Comparison of ENCODE assay signal across 9 cellular contexts in genomic region chr1:33152685-33153432, GRCh38. TPM values are rescaled to one million over a fixed set of nuclear protein-coding genes. Genes with fewer than 3 reads are reported as not detected.
DNase-seq lines count a peak whose midpoint lies in the region; ATAC-seq and TF ChIP-seq lines count a peak whose summit lies in the region.
"Had no signal": no experiment of that assay in that cellular context is flagged by ENCODE, and none has a peak within 500 bp of the region (broad histone marks: within the 10 kb centered on the region; RNA-seq: fewer than 3 reads in every experiment).

No MANE protein-coding gene starts in this region.

- H3K79me1 ChIP-seq in neuronal stem cell (ENCODE audit: low read depth, low read length), result no peaks in the 10 kb centered on the region

- no peaks in the 10 kb centered on the region for H3K9me3 Mint-ChIP-seq in activated CD4-positive, alpha-beta T cell treated with anti-CD3 and anti-CD28 coated beads, Interleukin-2, amount 10 ng/mL, durations not matched to agents 24 days and 14 days

- DNase-seq in DND-41, result peak; percentile 89
- DNase-seq in NCI-H2196 treated with DMSO at 0.1 percent for 48 hours (lab: John Stamatoyannopoulos, UW; ENCODE audit: unreplicated experiment), result peak; percentile 35
- DNase-seq in neuronal stem cell (ENCODE audit: low spot score), result no peak
- DNase-seq in activated CD4-positive, alpha-beta T cell treated with anti-CD3 and anti-CD28 coated beads, Interleukin-2, amount 10 ng/mL, durations not matched to agents 24 days and 14 days, result no peak
- DNase-seq in cortex of kidney (lab: John Stamatoyannopoulos, UW), result no peak
- DNase-seq: activated effector memory CD4-positive, alpha-beta T cell treated with Interleukin-2 at 50 U/mL for 16 hours had no signal

- no peaks in the 10 kb centered on the region for H3K36me3 Mint-ChIP-seq in activated CD4-positive, alpha-beta T cell treated with anti-CD3 and anti-CD28 coated beads, Interleukin-2, amount 10 ng/mL, durations not matched to agents 24 days and 14 days (ENCODE audit: low read depth)

- no peak overlapping the region for H4K8ac ChIP-seq in neuronal stem cell (ENCODE audit: low read depth, low read length)

- H3K18ac ChIP-seq in neuronal stem cell (ENCODE audit: low read length), result peak overlapping the region; percentile 63

- ATAC-seq in DND-41 (ENCODE audit: insufficient read depth, low read depth) (peak; percentile 99), HG03159 (IDR thresholded peaks at IDR 0.05; ENCODE audit: unreplicated experiment) (no peak), GM21717 (IDR thresholded peaks at IDR 0.05; ENCODE audit: unreplicated experiment) (no peak)

- no peaks in the 10 kb centered on the region for H3K27me3 Mint-ChIP-seq in activated CD4-positive, alpha-beta T cell treated with anti-CD3 and anti-CD28 coated beads, Interleukin-2, amount 10 ng/mL, durations not matched to agents 24 days and 14 days

- peaks cover 3% of the 10 kb centered on the region for H3K4me1 Mint-ChIP-seq in activated CD4-positive, alpha-beta T cell treated with anti-CD3 and anti-CD28 coated beads, Interleukin-2, amount 10 ng/mL, durations not matched to agents 24 days and 14 days

- H2BK15ac ChIP-seq in neuronal stem cell (ENCODE audit: low read length), result peak overlapping the region; percentile 6

- H3K4me1 ChIP-seq in DND-41 (ENCODE audit: insufficient read depth, low read length) (peaks cover 19% of the 10 kb centered on the region), esophagus (ENCODE audit: control insufficient read depth in 2 of 2, insufficient read depth in 2 of 2, low read length in 1 of 2) (peaks cover 5 to 40% of the 10 kb centered on the region in 2 donors), neuronal stem cell (ENCODE audit: control insufficient read depth in 2 of 2, insufficient read depth in 1 of 2, low read depth in 1 of 2, low read length in 2 of 2) (peaks cover 35 to 36% of the 10 kb centered on the region in 2 donors)

- no peak overlapping the region for H2BK5ac ChIP-seq in neuronal stem cell (ENCODE audit: low read length)

- no peak overlapping the region for H2AFZ ChIP-seq in DND-41 (ENCODE audit: low read depth, low read length)
- no peak overlapping the region for H2AFZ ChIP-seq in neuronal stem cell (ENCODE audit: low read length)

- 59 to 66% methylated on average over 2 of the region's 2 CpGs for WGBS in esophagus, 2 donors
- no CpG with 5 or more reads among the region's 2 CpGs for WGBS in neuronal stem cell (ENCODE audit: extremely low coverage in 2 of 2, insufficient read length in 2 of 2, insufficient replicate concordance in 1 of 2), 2 donors

- H3K4me3 Mint-ChIP-seq in activated CD4-positive, alpha-beta T cell treated with anti-CD3 and anti-CD28 coated beads, Interleukin-2, amount 10 ng/mL, durations not matched to agents 24 days and 14 days, result no peak overlapping the region

- TF ChIP-seq CTCF in DND-41 (IDR thresholded peaks at IDR 0.05; ENCODE audit: borderline replicate concordance, extremely low read depth, low read length, poor library complexity, severe bottlenecking), result no peak

- H4K20me1 ChIP-seq in DND-41 (ENCODE audit: insufficient read depth, low read length), result peaks cover 3% of the 10 kb centered on the region; the same call in 1 of the 2 replicates

- H3K9ac ChIP-seq in DND-41 (ENCODE audit: low read depth, low read length) (peak overlapping the region; percentile 27), neuronal stem cell (ENCODE audit: low read depth, low read length, poor library complexity) (no peak overlapping the region)

- no peaks in the 10 kb centered on the region for H3K79me2 ChIP-seq in DND-41 (ENCODE audit: insufficient read depth, low read length)

- no peak overlapping the region for H2BK12ac ChIP-seq in neuronal stem cell (ENCODE audit: low read length)

- no peak overlapping the region for H3K14ac ChIP-seq in neuronal stem cell (ENCODE audit: low read length)

- H2AK5ac ChIP-seq in neuronal stem cell (ENCODE audit: low read depth, low read length), result peak overlapping the region; percentile 23

- H3K27ac ChIP-seq in DND-41 (ENCODE audit: low read length) (peak overlapping the region; percentile 82), esophagus (ENCODE audit: low read depth in 2 of 2, low read length in 1 of 2) (peak overlapping the region; percentile 38 to 40), neuronal stem cell (replicated peaks; ENCODE audit: low read length) (peak overlapping the region; percentile 46)

- no peak overlapping the region for H3K4me3 ChIP-seq in DND-41 (ENCODE audit: low read depth in 1 of 2, low read length in 2 of 2)
- no peak overlapping the region for H3K4me3 ChIP-seq in esophagus (ENCODE audit: low read depth in 1 of 2, low read length in 2 of 2)
- H3K4me3 ChIP-seq in neuronal stem cell (ENCODE audit: low read length in 2 of 2), result no peak overlapping the region

- H3K27me3 ChIP-seq in DND-41 (ENCODE audit: insufficient read depth, low read length, poor library complexity), result no peaks in the 10 kb centered on the region
- H3K27me3 ChIP-seq in esophagus (ENCODE audit: control insufficient read depth in 1 of 2, insufficient read depth in 2 of 2, low read length in 2 of 2), result no peaks in the 10 kb centered on the region
- H3K27me3 ChIP-seq in neuronal stem cell (ENCODE audit: control insufficient read depth in 3 of 3, insufficient read depth in 3 of 3, low read depth in 1 of 3, low read length in 3 of 3), result no peaks in the 10 kb centered on the region

- no peak overlapping the region for H3K23ac ChIP-seq in neuronal stem cell (ENCODE audit: low read depth, low read length, poor library complexity)

- H4K91ac ChIP-seq in neuronal stem cell (ENCODE audit: low read depth, low read length, poor library complexity), result no peak overlapping the region

- H3K4me2 ChIP-seq in DND-41 (ENCODE audit: insufficient read depth, low read length) (peak overlapping the region; percentile 28; the same call in 1 of the 2 replicates), neuronal stem cell (ENCODE audit: insufficient read depth, low read length, poor library complexity, severe bottlenecking) (no peak overlapping the region)

- H2BK120ac ChIP-seq in neuronal stem cell (ENCODE audit: low read depth, low read length), result no peak overlapping the region

- no peak overlapping the region for H3K27ac Mint-ChIP-seq in activated CD4-positive, alpha-beta T cell treated with anti-CD3 and anti-CD28 coated beads, Interleukin-2, amount 10 ng/mL, durations not matched to agents 24 days and 14 days

- intact Hi-C loops in activated CD4-positive, alpha-beta T cell treated with anti-CD3 and anti-CD28 coated beads, Interleukin-2, amount 10 ng/mL, durations not matched to agents 24 days and 14 days (cut with micrococcal nuclease), result no loop called here

- H3K36me3 ChIP-seq in DND-41 (ENCODE audit: insufficient read depth, low read length), result peaks cover 18% of the 10 kb centered on the region
- peaks cover 0 to 6% of the 10 kb centered on the region in 2 donors for H3K36me3 ChIP-seq in esophagus (ENCODE audit: control insufficient read depth in 2 of 2, insufficient read depth in 2 of 2, low read length in 1 of 2)
- H3K36me3 ChIP-seq in neuronal stem cell (replicated peaks in 1 of 2; ENCODE audit: control insufficient read depth in 2 of 2, insufficient read depth in 2 of 2, low read length in 2 of 2), result peaks cover 0 to 67% of the 10 kb centered on the region in 2 donors

- no peaks in the 10 kb centered on the region for H3K9me3 ChIP-seq in DND-41 (ENCODE audit: insufficient read depth, low read length, severe bottlenecking)
- no peaks in the 10 kb centered on the region for H3K9me3 ChIP-seq in esophagus (ENCODE audit: control insufficient read depth in 2 of 2, insufficient read depth in 1 of 2, low read depth in 1 of 2, low read length in 1 of 2)
- no peaks in the 10 kb centered on the region for H3K9me3 ChIP-seq in neuronal stem cell (replicated peaks in 1 of 2; ENCODE audit: control insufficient read depth in 2 of 2, insufficient read depth in 1 of 2, low read depth in 1 of 2, low read length in 2 of 2)

- H3K4ac ChIP-seq in neuronal stem cell (ENCODE audit: low read length), result no peak overlapping the region

RNA-seq across cellular contexts. Expression of gene TRIM62, which starts 29.0 kb away (rescaled TPM):
- 1 to 10 TPM; 4.6 to 5.0 TPM for polyA plus RNA-seq in esophagus
- 3.4 TPM for polyA plus RNA-seq in neuronal stem cell (2013, experiment 1 of 2)
- 3.4 TPM for polyA plus RNA-seq in neuronal stem cell (2013, experiment 2 of 2)
- 3.1 and 3.2 TPM in 2 replicates for total RNA-seq in activated CD4-positive, alpha-beta T cell treated with anti-CD3 and anti-CD28 coated beads, Interleukin-2, amount 10 ng/mL, durations not matched to agents 24 days and 14 days

Comparison
In these comparisons a context has a peak if more than half of its experiments do, and no peak if none do; other contexts are left out.
1. DNase-seq: peak in DND-41 (single experiment) and NCI-H2196 treated with DMSO at 0.1 percent for 48 hours (single experiment); none in neuronal stem cell (single experiment), activated CD4-positive, alpha-beta T cell treated with anti-CD3 and anti-CD28 coated beads, Interleukin-2, amount 10 ng/mL, durations not matched to agents 24 days and 14 days (single experiment) and cortex of kidney (single experiment).
2. Peak in every context shown above with its lines, with median percentiles within 50 percentile points of each other: H3K27ac ChIP-seq.